ENCODE assay signal across 28 cellular contexts in the genomic region with DNA sequence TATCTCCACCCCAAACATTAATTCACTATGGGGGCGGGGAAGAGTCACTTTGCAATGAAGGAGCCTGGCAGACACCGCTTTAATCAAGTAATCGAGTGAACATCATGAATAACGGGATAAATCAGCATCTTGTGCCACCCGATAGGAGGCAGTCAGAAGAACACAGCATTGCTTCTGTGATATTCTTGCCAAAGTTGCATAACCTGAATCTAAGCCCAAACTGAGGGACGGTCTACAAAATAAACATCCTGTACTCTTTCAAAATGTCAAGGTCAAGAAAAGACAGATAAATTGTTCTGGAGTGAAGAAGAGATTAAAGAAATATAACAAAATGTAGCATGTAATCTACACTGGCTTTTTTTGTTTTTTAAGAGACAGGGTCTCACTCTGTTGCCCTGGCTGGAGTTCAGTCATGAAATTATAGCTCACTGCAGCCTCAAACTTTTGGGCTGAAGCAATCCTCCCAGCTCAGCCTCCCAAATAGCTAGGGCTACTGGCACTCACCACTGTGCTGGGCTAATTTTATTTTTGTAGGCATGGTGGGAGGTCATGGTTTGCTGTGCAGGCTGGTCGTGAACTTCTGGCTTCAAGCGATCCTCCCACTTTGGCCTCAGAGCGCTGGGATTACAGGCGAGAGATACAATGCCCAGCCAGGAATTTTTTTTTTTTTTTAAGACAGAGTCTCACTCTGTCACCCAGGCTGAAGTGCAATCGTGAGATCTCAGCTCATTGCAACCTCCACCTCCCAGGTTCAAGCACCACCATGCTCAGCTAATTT. TPM values are rescaled to one million over a fixed set of nuclear protein-coding genes. Genes with fewer than 3 reads are reported as not detected.
DNase-seq lines count a peak whose midpoint lies in the region; ATAC-seq, FAIRE-seq and TF ChIP-seq lines count a peak whose summit lies in the region.
"Had no signal": no experiment of that assay in that cellular context is flagged by ENCODE, and none has a peak within 500 bp of the region (broad histone marks: within the 10 kb centered on the region; RNA-seq: fewer than 3 reads in every experiment).

No MANE protein-coding gene starts in this region.

- no peaks in the 10 kb centered on the region for H3K9me3 Mint-ChIP-seq in activated naive CD4-positive, alpha-beta T cell treated with anti-CD3 and anti-CD28 coated beads, Interleukin-2, amount 10 ng/mL, durations not matched to agents 7 days and 5 days
- H3K9me3 Mint-ChIP-seq: CD8-positive, alpha-beta memory T cell; H9 had no signal

- H3K4me1 ChIP-seq in left ventricle myocardium inferior (no peaks in the 10 kb centered on the region), K562 (replicated peaks in 1 of 2; ENCODE audit: control insufficient read depth in 2 of 2, insufficient read depth in 2 of 2, low read length in 2 of 2) (no peaks in the 10 kb centered on the region; a peak in 1 of 5 replicates), gastroesophageal sphincter (peaks cover 0 to 11% (median 0%) of the 10 kb centered on the region in 3 donors), testis (peaks cover 22% of the 10 kb centered on the region)
- H3K4me1 ChIP-seq: SJCRH30 had no signal

- TF ChIP-seq RAD21 in K562 (CRISPR knock-in tag; conservative IDR thresholded peaks at IDR 0.05 in 1 of 2, IDR thresholded peaks at IDR 0.05 in 1 of 2) = no peak

- CTCF ChIA-PET in K562 (lab: Yijun Ruan, JAX; ENCODE audit: low intra/inter-chr PET ratio) = no interaction called here
- CTCF ChIA-PET in activated naive CD4-positive, alpha-beta T cell treated with anti-CD3 and anti-CD28 coated beads, Interleukin-2, amount 10 ng/mL, durations not matched to agents 7 days and 5 days (lab: Charles Lee) = interaction anchor here (2.8 kb wide), 1 partner anchor 19 kb away, joined by 13 read pairs; no protein-coding TSS in a partner anchor

- WGBS in K562 (ENCODE audit: insufficient coverage, low coverage, missing lambda C conversion rate) = 5% methylated on average over 11 of the region's 11 CpGs
- 34 to 49% methylated on average over 11 of the region's 11 CpGs for WGBS in gastroesophageal sphincter (ENCODE audit: low coverage in 1 of 2), 2 donors
- 28 to 45% methylated on average over 11 of the region's 11 CpGs for WGBS in testis, 2 donors

- in situ Hi-C loops in K562 (cut with MboI) = no loop called here

- ATAC-seq in Right ventricle myocardium inferior (peak; percentile 56), K562 (no peak), gastroesophageal sphincter (peak; percentile 62), GM21381 (IDR thresholded peaks at IDR 0.05; ENCODE audit: unreplicated experiment) (no peak)

- H3K27ac ChIP-seq in left ventricle myocardium inferior (replicated peaks) (no peak overlapping the region), K562 (ENCODE audit: extremely low read depth, low read depth, low read length) (no peak overlapping the region), gastroesophageal sphincter (peak overlapping the region in 1 of 4 donors; percentile 45), testis (peak overlapping the region; percentile 6 to 47)
- H3K27ac ChIP-seq: 22Rv1, C4-2B, GM23248, SJCRH30 had no signal

- no peak for TF ChIP-seq CTCF in left ventricle myocardium inferior (IDR thresholded peaks at IDR 0.05; ENCODE audit: borderline replicate concordance)
- TF ChIP-seq CTCF in K562 (IDR thresholded peaks at IDR 0.05 in 2 of 3, conservative IDR thresholded peaks at IDR 0.05 in 1 of 3; ENCODE audit: insufficient read depth in 2 of 3, low read depth in 1 of 3, low read length in 3 of 3) = no peak
- no peak for TF ChIP-seq CTCF in gastroesophageal sphincter (IDR thresholded peaks at IDR 0.05)
- peak in 1 of 3 experiments; percentile 8 for TF ChIP-seq CTCF in testis (IDR thresholded peaks at IDR 0.05)

- no peak overlapping the region for H3K4me3 ChIP-seq in left ventricle myocardium inferior
- no peak overlapping the region for H3K4me3 ChIP-seq in K562
- H3K4me3 ChIP-seq in gastroesophageal sphincter = no peak overlapping the region
- H3K4me3 ChIP-seq in testis = no peak overlapping the region
- H3K4me3 ChIP-seq: GM23248, SJCRH30 had no signal

- TF ChIP-seq EP300 in K562 (IDR thresholded peaks at IDR 0.05; ENCODE audit: low read length) (no peak), gastroesophageal sphincter (IDR thresholded peaks at IDR 0.05) (no peak)

- H3K36me3 ChIP-seq in left ventricle myocardium inferior (no peaks in the 10 kb centered on the region), K562 (ENCODE audit: control insufficient read depth, insufficient read depth, low read length) (no peaks in the 10 kb centered on the region), gastroesophageal sphincter (no peaks in the 10 kb centered on the region), testis (ENCODE audit: low read depth, missing control alignments) (no peaks in the 10 kb centered on the region)
- H3K36me3 ChIP-seq: SJCRH30 had no signal

- no peak overlapping the region for H2AFZ ChIP-seq in K562 (ENCODE audit: low read depth, low read length)
- H2AFZ ChIP-seq: GM23248 had no signal

- H3K27ac Mint-ChIP-seq in activated naive CD4-positive, alpha-beta T cell treated with anti-CD3 and anti-CD28 coated beads, Interleukin-2, amount 10 ng/mL, durations not matched to agents 7 days and 5 days = no peak overlapping the region
- H3K27ac Mint-ChIP-seq: B cell; CD8-positive, alpha-beta memory T cell had no signal

- POLR2A ChIA-PET in K562 (lab: Yijun Ruan, JAX) = interaction anchor here (0.9 to 1.7 kb wide), 4 partner anchors 10 to 37 kb away, joined by 3 to 5 read pairs (median 4); a partner anchor contains a TSS

- peak; percentile 72 for FAIRE-seq in K562 (lab: Jason Lieb, UNC)
- FAIRE-seq: GM12892, GM19239 had no signal

- TF ChIP-seq POLR2A in K562 (conservative IDR thresholded peaks at IDR 0.05) (no peak), gastroesophageal sphincter (IDR thresholded peaks at IDR 0.05) (no peak), testis (IDR thresholded peaks at IDR 0.05) (no peak)

- H4K20me1 ChIP-seq in K562 (replicated peaks; ENCODE audit: control insufficient read depth, insufficient read depth, low read length) = no peaks in the 10 kb centered on the region

- DNase-seq in Right ventricle myocardium inferior (ENCODE audit: missing footprints) = no peak
- no peak for DNase-seq in left ventricle myocardium inferior
- DNase-seq in K562 (ENCODE audit: extremely low read depth in 1 of 4, low spot score in 3 of 4) = no peak
- DNase-seq in testis = peak; percentile 63
- no peak for DNase-seq in activated naive CD4-positive, alpha-beta T cell treated with anti-CD3 and anti-CD28 coated beads, Interleukin-2, amount 10 ng/mL, durations not matched to agents 7 days and 5 days
- DNase-seq: Calu3; CD8-positive, alpha-beta memory T cell; DMS79 treated with DMSO at 0.1 percent for 48 hours; GM23248; H9; KBM-7; MV-4-11; NCI-H1105; NCI-H1436 treated with DMSO at 0.1 percent for 48 hours; NCI-H187 treated with DMSO at 0.1 percent for 48 hours; NCI-H524 treated with DMSO at 0.1 percent for 48 hours; NCI-H774; SJCRH30 had no signal

- H3K4me1 Mint-ChIP-seq in activated naive CD4-positive, alpha-beta T cell treated with anti-CD3 and anti-CD28 coated beads, Interleukin-2, amount 10 ng/mL, durations not matched to agents 7 days and 5 days = no peaks in the 10 kb centered on the region
- H3K4me1 Mint-ChIP-seq: B cell; CD8-positive, alpha-beta memory T cell; H9 had no signal

- no peak overlapping the region for H3K4me3 Mint-ChIP-seq in activated naive CD4-positive, alpha-beta T cell treated with anti-CD3 and anti-CD28 coated beads, Interleukin-2, amount 10 ng/mL, durations not matched to agents 7 days and 5 days
- H3K4me3 Mint-ChIP-seq: B cell; CD8-positive, alpha-beta memory T cell; H9 had no signal

- H3K9me3 ChIP-seq in left ventricle myocardium inferior (replicated peaks) = no peaks in the 10 kb centered on the region
- H3K9me3 ChIP-seq in K562 (replicated peaks; ENCODE audit: control insufficient read depth, insufficient read depth, low read depth, low read length) = no peaks in the 10 kb centered on the region
- H3K9me3 ChIP-seq in gastroesophageal sphincter = no peaks in the 10 kb centered on the region
- no peaks in the 10 kb centered on the region for H3K9me3 ChIP-seq in testis
- H3K9me3 ChIP-seq: SJCRH30 had no signal

- H3K9me1 ChIP-seq in K562 (ENCODE audit: control insufficient read depth, insufficient read depth, low read length) = no peaks in the 10 kb centered on the region

- no peaks in the 10 kb centered on the region for H3K79me2 ChIP-seq in K562 (ENCODE audit: control insufficient read depth, insufficient read depth, low read length)

- no peak overlapping the region for H3K4me2 ChIP-seq in K562 (ENCODE audit: insufficient read depth, low read length)

- peaks cover 24% of the 10 kb centered on the region for H3K27me3 Mint-ChIP-seq in activated naive CD4-positive, alpha-beta T cell treated with anti-CD3 and anti-CD28 coated beads, Interleukin-2, amount 10 ng/mL, durations not matched to agents 7 days and 5 days

- H3K36me3 Mint-ChIP-seq in activated naive CD4-positive, alpha-beta T cell treated with anti-CD3 and anti-CD28 coated beads, Interleukin-2, amount 10 ng/mL, durations not matched to agents 7 days and 5 days = no peaks in the 10 kb centered on the region
- H3K36me3 Mint-ChIP-seq: CD8-positive, alpha-beta memory T cell had no signal

- BruUV-seq in K562 (replicated peaks; lab: Mats Ljungman, UMichigan) = no TSS peak

- H3K27me3 ChIP-seq in left ventricle myocardium inferior (ENCODE audit: low read depth) (peaks cover 26% of the 10 kb centered on the region), K562 (ENCODE audit: control insufficient read depth in 2 of 2, insufficient read depth in 2 of 2, low read length in 2 of 2) (peaks cover 29 to 42% of the 10 kb centered on the region in 2 experiments; a peak in 4 of 5 replicates), gastroesophageal sphincter (peaks cover 20% of the 10 kb centered on the region), testis (no peaks in the 10 kb centered on the region)
- H3K27me3 ChIP-seq: SJCRH30 had no signal

- no peak overlapping the region for H3K9ac ChIP-seq in K562 (ENCODE audit: insufficient read depth in 1 of 2, low read depth in 2 of 2, low read length in 2 of 2)
- H3K9ac ChIP-seq: GM23248 had no signal

- intact Hi-C loops in Right ventricle myocardium inferior (cut with DNase I) (no loop called here), left ventricle myocardium inferior (cut with micrococcal nuclease) (no loop called here), K562 (cut with micrococcal nuclease) (no loop called here), testis (cut with DNase I; ENCODE audit: low total_unique reads) (no loop called here)

RNA-seq across cellular contexts. Expression of a gene that starts 20.1 kb away (rescaled TPM):
- not detected for total RNA-seq in Right ventricle myocardium inferior
- not detected for total RNA-seq in left ventricle myocardium inferior
- not detected in 2 replicates for total RNA-seq in K562 (2011; cell fraction: chromatin; rRNA removed; ENCODE audit: low replicate concordance)
- not detected in 2 replicates for total RNA-seq in K562 (2011; cell fraction: nucleolus; rRNA removed)
- total RNA-seq in K562 (2011; cell fraction: nucleoplasm; rRNA removed) = not detected in 2 replicates
- not detected in 2 replicates for total RNA-seq in K562 (2014; rRNA removed)
- not detected in 2 replicates for total RNA-seq in K562 (2014; rRNA removed; fragmentation: Illumina TruSeq; extraction: Trizol)
- not detected in 2 replicates for total RNA-seq in K562 (2015; rRNA removed; fragmentation: Illumina TruSeq; extraction: Trizol)
- total RNA-seq in K562 (2021) = 0.04 TPM in 1 of 2 replicates, not detected in the other
- polyA plus RNA-seq in K562 (2011; rRNA removed) = not detected in 2 replicates
- polyA plus RNA-seq in K562 (2011; cell fraction: cytosol; rRNA removed) = not detected in 2 replicates
- not detected in 2 replicates for polyA plus RNA-seq in K562 (2011; cell fraction: nucleus; rRNA removed)
- 0.03 and 0.18 TPM in 2 replicates for polyA plus RNA-seq in K562 (2012)
- not detected in 2 replicates for polyA plus RNA-seq in K562 (2014; fragmentation: Illumina TruSeq; extraction: Trizol)
- polyA plus RNA-seq in K562 (2014; fragmentation: Nextera tagmentation; extraction: Ambion mirVana) = not detected
- polyA plus RNA-seq in K562 (2014; rRNA removed) = not detected in 2 replicates
- not detected in 2 replicates for polyA minus RNA-seq in K562 (2011; rRNA and poly(A)+ RNA removed)
- not detected in 2 replicates for polyA minus RNA-seq in K562 (2011; cell fraction: cytosol; rRNA and poly(A)+ RNA removed)
- not detected in 2 replicates for polyA minus RNA-seq in K562 (2011; cell fraction: nucleus; rRNA and poly(A)+ RNA removed)
- total RNA-seq in gastroesophageal sphincter = under 1 TPM in 2 of 4 donors, not detected in 2; 0.10 to 0.54 TPM
- total RNA-seq in testis = 10 to 100 TPM; 13.8 to 17.6 TPM
- 2.5 TPM for polyA plus RNA-seq in testis (ENCODE audit: insufficient read depth, low read depth, low replicate concordance)
- total RNA-seq: GM23248, HT1080, LHCN-M2, MCF 10A had no signal
- polyA plus RNA-seq: CD8-positive, alpha-beta memory T cell; GM23248 had no signal

RNA-seq across cellular contexts. Expression of a gene that starts 23.3 kb away (rescaled TPM):
- 68.2 TPM for total RNA-seq in Right ventricle myocardium inferior
- total RNA-seq in left ventricle myocardium inferior = 70.2 TPM
- 203 and 374 TPM in 2 replicates for total RNA-seq in K562 (2011; cell fraction: chromatin; rRNA removed; ENCODE audit: low replicate concordance)
- total RNA-seq in K562 (2011; cell fraction: nucleolus; rRNA removed) = 204 and 235 TPM in 2 replicates
- total RNA-seq in K562 (2011; cell fraction: nucleoplasm; rRNA removed) = 155 and 178 TPM in 2 replicates
- 47.1 and 54.2 TPM in 2 replicates for total RNA-seq in K562 (2014; rRNA removed)
- total RNA-seq in K562 (2014; rRNA removed; fragmentation: Illumina TruSeq; extraction: Trizol) = 17.6 and 20.0 TPM in 2 replicates
- 33.6 and 37.7 TPM in 2 replicates for total RNA-seq in K562 (2015; rRNA removed; fragmentation: Illumina TruSeq; extraction: Trizol)
- total RNA-seq in K562 (2021) = 61.9 and 77.9 TPM in 2 replicates
- 45.1 and 59.3 TPM in 2 replicates for polyA plus RNA-seq in K562 (2011; rRNA removed)
- 54.7 and 103 TPM in 2 replicates for polyA plus RNA-seq in K562 (2011; cell fraction: cytosol; rRNA removed)
- polyA plus RNA-seq in K562 (2011; cell fraction: nucleus; rRNA removed) = 298 and 363 TPM in 2 replicates
- polyA plus RNA-seq in K562 (2012) = 47.0 and 54.1 TPM in 2 replicates
- polyA plus RNA-seq in K562 (2014; fragmentation: Illumina TruSeq; extraction: Trizol) = 51.0 and 57.1 TPM in 2 replicates
- 10 to 100 TPM in 1 of 2 experiments, 1 to 10 TPM in 1; 6.7 to 23.7 TPM for polyA plus RNA-seq in K562 (2014; fragmentation: Nextera tagmentation; extraction: Ambion mirVana)
- 65.0 and 68.5 TPM in 2 replicates for polyA plus RNA-seq in K562 (2014; rRNA removed)
- polyA minus RNA-seq in K562 (2011; rRNA and poly(A)+ RNA removed) = 45.4 and 50.7 TPM in 2 replicates
- polyA minus RNA-seq in K562 (2011; cell fraction: cytosol; rRNA and poly(A)+ RNA removed) = 31.0 and 41.5 TPM in 2 replicates
- polyA minus RNA-seq in K562 (2011; cell fraction: nucleus; rRNA and poly(A)+ RNA removed) = 96.3 and 137 TPM in 2 replicates
- 10 to 100 TPM; 31.8 to 54.9 (median 39.5) TPM for total RNA-seq in gastroesophageal sphincter
- 100 to 1,000 TPM; 111 to 115 TPM for total RNA-seq in testis
- polyA plus RNA-seq in testis (ENCODE audit: insufficient read depth, low read depth, low replicate concordance) = 69.3 TPM

RNA-seq across cellular contexts. Expression of a gene that starts 34.7 kb away (rescaled TPM):
- total RNA-seq in Right ventricle myocardium inferior = 269 TPM
- 336 TPM for total RNA-seq in left ventricle myocardium inferior
- total RNA-seq in K562 (2011; cell fraction: chromatin; rRNA removed; ENCODE audit: low replicate concordance) = 357 and 707 TPM in 2 replicates
- total RNA-seq in K562 (2011; cell fraction: nucleolus; rRNA removed) = 352 and 411 TPM in 2 replicates
- total RNA-seq in K562 (2011; cell fraction: nucleoplasm; rRNA removed) = 363 and 369 TPM in 2 replicates
- 282 and 320 TPM in 2 replicates for total RNA-seq in K562 (2014; rRNA removed)
- total RNA-seq in K562 (2014; rRNA removed; fragmentation: Illumina TruSeq; extraction: Trizol) = 277 and 296 TPM in 2 replicates
- total RNA-seq in K562 (2015; rRNA removed; fragmentation: Illumina TruSeq; extraction: Trizol) = 247 and 250 TPM in 2 replicates
- total RNA-seq in K562 (2021) = 367 and 385 TPM in 2 replicates
- 505 and 704 TPM in 2 replicates for polyA plus RNA-seq in K562 (2011; rRNA removed)
- polyA plus RNA-seq in K562 (2011; cell fraction: cytosol; rRNA removed) = 307 and 406 TPM in 2 replicates
- 576 and 635 TPM in 2 replicates for polyA plus RNA-seq in K562 (2011; cell fraction: nucleus; rRNA removed)
- 764 and 803 TPM in 2 replicates for polyA plus RNA-seq in K562 (2012)
- 400 and 440 TPM in 2 replicates for polyA plus RNA-seq in K562 (2014; fragmentation: Illumina TruSeq; extraction: Trizol)
- polyA plus RNA-seq in K562 (2014; fragmentation: Nextera tagmentation; extraction: Ambion mirVana) = 100 to 1,000 TPM; 118 to 252 TPM
- polyA plus RNA-seq in K562 (2014; rRNA removed) = 275 and 325 TPM in 2 replicates
- polyA minus RNA-seq in K562 (2011; rRNA and poly(A)+ RNA removed) = 381 and 396 TPM in 2 replicates
- 150 and 169 TPM in 2 replicates for polyA minus RNA-seq in K562 (2011; cell fraction: cytosol; rRNA and poly(A)+ RNA removed)
- 111 and 158 TPM in 2 replicates for polyA minus RNA-seq in K562 (2011; cell fraction: nucleus; rRNA and poly(A)+ RNA removed)
- total RNA-seq in gastroesophageal sphincter = 100 to 1,000 TPM; 234 to 322 (median 288) TPM
- 100 to 1,000 TPM; 238 to 334 TPM for total RNA-seq in testis
- 346 TPM for polyA plus RNA-seq in testis (ENCODE audit: insufficient read depth, low read depth, low replicate concordance)

RNA-seq across cellular contexts. Expression of a gene that starts 39.4 kb away (rescaled TPM):
- total RNA-seq in Right ventricle myocardium inferior (18.4 TPM), left ventricle myocardium inferior (16.1 TPM), K562 (2014; rRNA removed) (80.1 and 93.3 TPM in 2 replicates), K562 (2014; rRNA removed; fragmentation: Illumina TruSeq; extraction: Trizol) (34.4 and 39.9 TPM in 2 replicates), K562 (2015; rRNA removed; fragmentation: Illumina TruSeq; extraction: Trizol) (47.5 and 48.2 TPM in 2 replicates), K562 (2021) (107 and 110 TPM in 2 replicates), gastroesophageal sphincter (10 to 100 TPM; 30.0 to 62.6 (median 38.6) TPM), testis (10 to 100 TPM; 79.4 to 91.7 TPM)
- total RNA-seq in K562 (2011; cell fraction: chromatin; rRNA removed; ENCODE audit: low replicate concordance) = 121 and 277 TPM in 2 replicates
- total RNA-seq in K562 (2011; cell fraction: nucleolus; rRNA removed) = 275 and 294 TPM in 2 replicates
- total RNA-seq in K562 (2011; cell fraction: nucleoplasm; rRNA removed) = 247 and 308 TPM in 2 replicates
- polyA plus RNA-seq in K562 (2011; rRNA removed) (85.8 and 106 TPM in 2 replicates), K562 (2014; fragmentation: Illumina TruSeq; extraction: Trizol) (103 and 120 TPM in 2 replicates), K562 (2014; fragmentation: Nextera tagmentation; extraction: Ambion mirVana) (10 to 100 TPM; 37.5 to 41.1 TPM), K562 (2014; rRNA removed) (81.0 and 81.3 TPM in 2 replicates), testis (ENCODE audit: insufficient read depth, low read depth, low replicate concordance) (58.7 TPM)
- polyA plus RNA-seq in K562 (2011; cell fraction: cytosol; rRNA removed) = 225 and 291 TPM in 2 replicates
- 181 and 255 TPM in 2 replicates for polyA plus RNA-seq in K562 (2011; cell fraction: nucleus; rRNA removed)
- 84.6 and 84.9 TPM in 2 replicates for polyA plus RNA-seq in K562 (2012)
- polyA minus RNA-seq in K562 (2011; rRNA and poly(A)+ RNA removed) = 146 and 213 TPM in 2 replicates
- 102 and 118 TPM in 2 replicates for polyA minus RNA-seq in K562 (2011; cell fraction: cytosol; rRNA and poly(A)+ RNA removed)
- 125 and 146 TPM in 2 replicates for polyA minus RNA-seq in K562 (2011; cell fraction: nucleus; rRNA and poly(A)+ RNA removed)

RNA-seq across cellular contexts. Expression of a gene that starts 40.1 kb away (rescaled TPM):
- total RNA-seq in Right ventricle myocardium inferior = 1.7 TPM
- total RNA-seq in left ventricle myocardium inferior = 1.6 TPM
- 5.5 and 16.7 TPM in 2 replicates for total RNA-seq in K562 (2011; cell fraction: chromatin; rRNA removed; ENCODE audit: low replicate concordance)
- 18.0 and 19.9 TPM in 2 replicates for total RNA-seq in K562 (2011; cell fraction: nucleolus; rRNA removed)
- total RNA-seq in K562 (2011; cell fraction: nucleoplasm; rRNA removed) = 14.8 and 19.7 TPM in 2 replicates
- total RNA-seq in K562 (2014; rRNA removed) = 24.5 and 29.6 TPM in 2 replicates
- 8.7 and 10.3 TPM in 2 replicates for total RNA-seq in K562 (2014; rRNA removed; fragmentation: Illumina TruSeq; extraction: Trizol)
- 11.5 and 11.6 TPM in 2 replicates for total RNA-seq in K562 (2015; rRNA removed; fragmentation: Illumina TruSeq; extraction: Trizol)
- total RNA-seq in K562 (2021) = 16.8 and 17.0 TPM in 2 replicates
- polyA plus RNA-seq in K562 (2011; rRNA removed) = 18.9 and 22.4 TPM in 2 replicates
- 46.0 and 68.4 TPM in 2 replicates for polyA plus RNA-seq in K562 (2011; cell fraction: cytosol; rRNA removed)
- 17.7 and 18.3 TPM in 2 replicates for polyA plus RNA-seq in K562 (2011; cell fraction: nucleus; rRNA removed)
- polyA plus RNA-seq in K562 (2012) = 13.2 and 17.4 TPM in 2 replicates
- polyA plus RNA-seq in K562 (2014; fragmentation: Illumina TruSeq; extraction: Trizol) = 15.8 and 19.5 TPM in 2 replicates
- 10 to 100 TPM; 47.4 to 49.4 TPM for polyA plus RNA-seq in K562 (2014; fragmentation: Nextera tagmentation; extraction: Ambion mirVana)
- polyA plus RNA-seq in K562 (2014; rRNA removed) = 27.1 and 27.7 TPM in 2 replicates
- 13.2 and 19.6 TPM in 2 replicates for polyA minus RNA-seq in K562 (2011; rRNA and poly(A)+ RNA removed)
- polyA minus RNA-seq in K562 (2011; cell fraction: cytosol; rRNA and poly(A)+ RNA removed) = 7.8 and 11.6 TPM in 2 replicates
- 11.4 and 15.1 TPM in 2 replicates for polyA minus RNA-seq in K562 (2011; cell fraction: nucleus; rRNA and poly(A)+ RNA removed)
- 1 to 10 TPM; 1.4 to 3.8 (median 2.2) TPM for total RNA-seq in gastroesophageal sphincter
- 10 to 100 TPM; 10.2 to 15.0 TPM for total RNA-seq in testis
- 16.9 TPM for polyA plus RNA-seq in testis (ENCODE audit: insufficient read depth, low read depth, low replicate concordance)

Comparison
In these comparisons a context has a peak if more than half of its experiments do, and no peak if none do; other contexts are left out.
1. ATAC-seq: peak in Right ventricle myocardium inferior (single experiment) and gastroesophageal sphincter (single experiment); none in K562 (single experiment) and GM21381 (single experiment).
2. H3K27ac ChIP-seq: peak in testis (2 of 2); none in left ventricle myocardium inferior (single experiment) and K562 (single experiment).
3. RNA of a gene that starts 20.1 kb away (total RNA-seq): 13.8 to 17.6 TPM in testis; 0.10 to 0.54 TPM in gastroesophageal sphincter, not detected in Right ventricle myocardium inferior (single experiment), not detected in left ventricle myocardium inferior (single experiment) and 0.04 TPM in K562; every median in the first group is over 4 times any median in the second.